14 cellular contexts compared by ENCODE assay signal in the genomic region with DNA sequence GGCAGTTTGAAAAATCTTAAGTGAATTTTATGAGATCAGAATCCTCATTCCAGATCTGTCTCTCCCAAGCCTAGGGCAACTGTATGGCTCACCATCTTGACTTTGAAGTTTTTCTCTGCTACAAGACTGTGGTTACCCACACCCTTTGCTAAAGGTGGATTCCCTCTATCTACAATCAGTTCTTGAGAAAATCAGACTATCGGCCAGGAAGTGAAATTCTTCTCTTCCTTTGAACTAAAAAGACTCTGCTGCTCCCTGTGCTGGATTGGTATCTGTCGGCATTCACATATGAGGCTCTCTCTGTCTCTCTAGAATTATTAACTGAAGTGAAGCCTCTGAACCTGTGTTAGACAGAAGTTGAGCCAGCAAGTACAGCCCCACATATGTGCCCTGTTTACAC.
DNase-seq lines count a peak whose midpoint lies in the region; ATAC-seq, FAIRE-seq and TF ChIP-seq lines count a peak whose summit lies in the region.
"Had no signal": no experiment of that assay in that cellular context is flagged by ENCODE, and none has a peak within 500 bp of the region (broad histone marks: within the 10 kb centered on the region; RNA-seq: fewer than 3 reads in every experiment).

No MANE protein-coding gene starts in this region.

- peak; percentile 96 to 97 for ATAC-seq in activated T-cell treated with anti-CD3 and anti-CD28 coated beads, Interleukin-2, amount 50 U/mL, for 4 hours
- ATAC-seq in sciatic nerve (peak; percentile 53), HG03432 (IDR thresholded peaks at IDR 0.05; ENCODE audit: unreplicated experiment) (no peak), GM19452 (IDR thresholded peaks at IDR 0.05; ENCODE audit: unreplicated experiment) (no peak)
- ATAC-seq: gastroesophageal sphincter had no signal

- no peak for TF ChIP-seq CTCF in bronchial epithelial cell (IDR thresholded peaks at IDR 0.05; ENCODE audit: insufficient read depth, low read length, severe bottlenecking)

- H3K4me3 Mint-ChIP-seq in activated T-cell treated with anti-CD3 and anti-CD28 coated beads, Interleukin-2, amount 50 U/mL, for 4 hours = no peak overlapping the region
- H3K4me3 Mint-ChIP-seq: activated B cell treated with CpG ODN at 0.5 μM for 24 hours had no signal

- H3K27me3 ChIP-seq in bronchial epithelial cell (ENCODE audit: control insufficient read depth, insufficient read depth, low read length) = no peaks in the 10 kb centered on the region
- H3K27me3 ChIP-seq: gastroesophageal sphincter, neutrophil, SJSA1 had no signal

- H3K4me3 ChIP-seq in bronchial epithelial cell (ENCODE audit: low read depth, low read length) = no peak overlapping the region
- H3K4me3 ChIP-seq: gastroesophageal sphincter, SJSA1 had no signal

- no peaks in the 10 kb centered on the region for H3K27me3 Mint-ChIP-seq in activated T-cell treated with anti-CD3 and anti-CD28 coated beads, Interleukin-2, amount 50 U/mL, for 4 hours (ENCODE audit: low read depth)
- H3K27me3 Mint-ChIP-seq: activated B cell treated with CpG ODN at 0.5 μM for 24 hours had no signal

- no peak for FAIRE-seq in bronchial epithelial cell (lab: Jason Lieb, UNC)

- H3K9me3 Mint-ChIP-seq in activated T-cell treated with anti-CD3 and anti-CD28 coated beads, Interleukin-2, amount 50 U/mL, for 4 hours = no peaks in the 10 kb centered on the region
- H3K9me3 Mint-ChIP-seq: activated B cell treated with CpG ODN at 0.5 μM for 24 hours had no signal

- H3K36me3 ChIP-seq in bronchial epithelial cell (ENCODE audit: control insufficient read depth, insufficient read depth, low read length) = no peaks in the 10 kb centered on the region
- H3K36me3 ChIP-seq: gastroesophageal sphincter, neutrophil, SJSA1 had no signal

- H3K4me1 Mint-ChIP-seq in activated T-cell treated with anti-CD3 and anti-CD28 coated beads, Interleukin-2, amount 50 U/mL, for 4 hours (ENCODE audit: low read depth) = peaks cover 27% of the 10 kb centered on the region

- H3K36me3 Mint-ChIP-seq in activated T-cell treated with anti-CD3 and anti-CD28 coated beads, Interleukin-2, amount 50 U/mL, for 4 hours (ENCODE audit: insufficient read depth) = peaks cover 12% of the 10 kb centered on the region

- no peak for DNase-seq in activated T-cell treated with anti-CD3 and anti-CD28 coated beads, Interleukin-2, amount 50 U/mL, for 4 hours
- no peak for DNase-seq in activated T-cell treated with anti-CD3 and anti-CD28 coated beads, Interleukin-2, amount 50 U/mL, for 1 hour
- DNase-seq in HT-29 (ENCODE audit: low spot score) (peak; percentile 54), bronchial epithelial cell (ENCODE audit: low read depth) (peak; percentile 70), sciatic nerve (ENCODE audit: low spot score) (no peak), NCI-H510A treated with DMSO at 0.1 percent for 48 hours (lab: John Stamatoyannopoulos, UW) (no peak)
- DNase-seq: activated B cell treated with CpG ODN at 0.5 μM for 24 hours, amniotic stem cell, NCI-H526 treated with DMSO at 0.1 percent for 48 hours had no signal

- intact Hi-C loops in sciatic nerve (cut with DNase I) = no loop called here

Comparison
In these comparisons a context has a peak if more than half of its experiments do, and no peak if none do; other contexts are left out.
1. ATAC-seq: peak in activated T-cell treated with anti-CD3 and anti-CD28 coated beads, Interleukin-2, amount 50 U/mL, for 4 hours (2 of 2) and sciatic nerve (single experiment); none in HG03432 (single experiment) and GM19452 (single experiment).
2. DNase-seq: peak in HT-29 (single experiment) and bronchial epithelial cell (single experiment); none in activated T-cell treated with anti-CD3 and anti-CD28 coated beads, Interleukin-2, amount 50 U/mL, for 4 hours (single experiment), activated T-cell treated with anti-CD3 and anti-CD28 coated beads, Interleukin-2, amount 50 U/mL, for 1 hour (single experiment), sciatic nerve (single experiment) and NCI-H510A treated with DMSO at 0.1 percent for 48 hours (single experiment).